Comparison of ENCODE assay signal across 1 cellular context in genomic region chr12:54259194-54260011, GRCh38.
TF ChIP-seq lines count a peak whose summit lies in the region.

No MANE protein-coding gene starts in this region.

TF ChIP-seq in GM23338, 12 proteins besides CTCF, POLR2A, EP300 and RAD21 (continued from another document):
- TF ChIP-seq, protein P1, sequence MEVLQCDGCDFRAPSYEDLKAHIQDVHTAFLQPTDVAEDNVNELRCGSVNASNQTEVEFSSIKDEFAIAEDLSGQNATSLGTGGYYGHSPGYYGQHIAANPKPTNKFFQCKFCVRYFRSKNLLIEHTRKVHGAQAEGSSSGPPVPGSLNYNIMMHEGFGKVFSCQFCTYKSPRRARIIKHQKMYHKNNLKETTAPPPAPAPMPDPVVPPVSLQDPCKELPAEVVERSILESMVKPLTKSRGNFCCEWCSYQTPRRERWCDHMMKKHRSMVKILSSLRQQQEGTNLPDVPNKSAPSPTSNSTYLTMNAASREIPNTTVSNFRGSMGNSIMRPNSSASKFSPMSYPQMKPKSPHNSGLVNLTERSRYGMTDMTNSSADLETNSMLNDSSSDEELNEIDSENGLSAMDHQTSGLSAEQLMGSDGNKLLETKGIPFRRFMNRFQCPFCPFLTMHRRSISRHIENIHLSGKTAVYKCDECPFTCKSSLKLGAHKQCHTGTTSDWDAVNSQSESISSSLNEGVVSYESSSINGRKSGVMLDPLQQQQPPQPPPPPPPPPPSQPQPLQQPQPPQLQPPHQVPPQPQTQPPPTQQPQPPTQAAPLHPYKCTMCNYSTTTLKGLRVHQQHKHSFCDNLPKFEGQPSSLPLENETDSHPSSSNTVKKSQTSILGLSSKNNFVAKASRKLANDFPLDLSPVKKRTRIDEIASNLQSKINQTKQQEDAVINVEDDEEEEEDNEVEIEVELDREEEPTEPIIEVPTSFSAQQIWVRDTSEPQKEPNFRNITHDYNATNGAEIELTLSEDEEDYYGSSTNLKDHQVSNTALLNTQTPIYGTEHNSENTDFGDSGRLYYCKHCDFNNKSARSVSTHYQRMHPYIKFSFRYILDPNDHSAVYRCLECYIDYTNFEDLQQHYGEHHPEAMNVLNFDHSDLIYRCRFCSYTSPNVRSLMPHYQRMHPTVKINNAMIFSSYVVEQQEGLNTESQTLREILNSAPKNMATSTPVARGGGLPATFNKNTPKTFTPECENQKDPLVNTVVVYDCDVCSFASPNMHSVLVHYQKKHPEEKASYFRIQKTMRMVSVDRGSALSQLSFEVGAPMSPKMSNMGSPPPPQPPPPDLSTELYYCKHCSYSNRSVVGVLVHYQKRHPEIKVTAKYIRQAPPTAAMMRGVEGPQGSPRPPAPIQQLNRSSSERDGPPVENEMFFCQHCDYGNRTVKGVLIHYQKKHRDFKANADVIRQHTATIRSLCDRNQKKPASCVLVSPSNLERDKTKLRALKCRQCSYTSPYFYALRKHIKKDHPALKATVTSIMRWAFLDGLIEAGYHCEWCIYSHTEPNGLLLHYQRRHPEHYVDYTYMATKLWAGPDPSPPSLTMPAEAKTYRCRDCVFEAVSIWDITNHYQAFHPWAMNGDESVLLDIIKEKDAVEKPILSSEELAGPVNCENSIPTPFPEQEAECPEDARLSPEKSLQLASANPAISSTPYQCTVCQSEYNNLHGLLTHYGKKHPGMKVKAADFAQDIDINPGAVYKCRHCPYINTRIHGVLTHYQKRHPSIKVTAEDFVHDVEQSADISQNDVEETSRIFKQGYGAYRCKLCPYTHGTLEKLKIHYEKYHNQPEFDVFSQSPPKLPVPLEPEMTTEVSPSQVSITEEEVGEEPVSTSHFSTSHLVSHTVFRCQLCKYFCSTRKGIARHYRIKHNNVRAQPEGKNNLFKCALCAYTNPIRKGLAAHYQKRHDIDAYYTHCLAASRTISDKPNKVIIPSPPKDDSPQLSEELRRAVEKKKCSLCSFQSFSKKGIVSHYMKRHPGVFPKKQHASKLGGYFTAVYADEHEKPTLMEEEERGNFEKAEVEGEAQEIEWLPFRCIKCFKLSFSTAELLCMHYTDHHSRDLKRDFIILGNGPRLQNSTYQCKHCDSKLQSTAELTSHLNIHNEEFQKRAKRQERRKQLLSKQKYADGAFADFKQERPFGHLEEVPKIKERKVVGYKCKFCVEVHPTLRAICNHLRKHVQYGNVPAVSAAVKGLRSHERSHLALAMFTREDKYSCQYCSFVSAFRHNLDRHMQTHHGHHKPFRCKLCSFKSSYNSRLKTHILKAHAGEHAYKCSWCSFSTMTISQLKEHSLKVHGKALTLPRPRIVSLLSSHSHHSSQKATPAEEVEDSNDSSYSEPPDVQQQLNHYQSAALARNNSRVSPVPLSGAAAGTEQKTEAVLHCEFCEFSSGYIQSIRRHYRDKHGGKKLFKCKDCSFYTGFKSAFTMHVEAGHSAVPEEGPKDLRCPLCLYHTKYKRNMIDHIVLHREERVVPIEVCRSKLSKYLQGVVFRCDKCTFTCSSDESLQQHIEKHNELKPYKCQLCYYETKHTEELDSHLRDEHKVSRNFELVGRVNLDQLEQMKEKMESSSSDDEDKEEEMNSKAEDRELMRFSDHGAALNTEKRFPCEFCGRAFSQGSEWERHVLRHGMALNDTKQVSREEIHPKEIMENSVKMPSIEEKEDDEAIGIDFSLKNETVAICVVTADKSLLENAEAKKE (CRISPR knock-in tag; IDR thresholded peaks at IDR 0.05), result no peak
- TF ChIP-seq, protein P2, sequence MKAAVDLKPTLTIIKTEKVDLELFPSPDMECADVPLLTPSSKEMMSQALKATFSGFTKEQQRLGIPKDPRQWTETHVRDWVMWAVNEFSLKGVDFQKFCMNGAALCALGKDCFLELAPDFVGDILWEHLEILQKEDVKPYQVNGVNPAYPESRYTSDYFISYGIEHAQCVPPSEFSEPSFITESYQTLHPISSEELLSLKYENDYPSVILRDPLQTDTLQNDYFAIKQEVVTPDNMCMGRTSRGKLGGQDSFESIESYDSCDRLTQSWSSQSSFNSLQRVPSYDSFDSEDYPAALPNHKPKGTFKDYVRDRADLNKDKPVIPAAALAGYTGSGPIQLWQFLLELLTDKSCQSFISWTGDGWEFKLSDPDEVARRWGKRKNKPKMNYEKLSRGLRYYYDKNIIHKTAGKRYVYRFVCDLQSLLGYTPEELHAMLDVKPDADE (IDR thresholded peaks at IDR 0.05), result peak; percentile 88
